In genomic region chr19:33290956-33291622, GRCh38 we compare ENCODE assay signal across 1 cellular context.
TF ChIP-seq lines count a peak whose summit lies in the region.

No MANE protein-coding gene starts in this region.

TF ChIP-seq in HepG2, 621 proteins besides CTCF, POLR2A, EP300 and RAD21 (continued from another document and continues in another):
- peak; percentile 80 for TF ChIP-seq ZNF687 (CRISPR knock-in tag; IDR thresholded peaks at IDR 0.05)
- no peak for TF ChIP-seq SOX5 (CRISPR knock-in tag; IDR thresholded peaks at IDR 0.05; ENCODE audit: borderline replicate concordance)
- peak; percentile 60; the same call in 1 of the 2 replicates for TF ChIP-seq ARNT2 (CRISPR knock-in tag; IDR thresholded peaks at IDR 0.05; ENCODE audit: low read depth)
- no peak for TF ChIP-seq BRCA1 (CRISPR knock-in tag; IDR thresholded peaks at IDR 0.05)
- no peak for TF ChIP-seq SRSF4 (IDR thresholded peaks at IDR 0.05; ENCODE audit: low read depth, low read length, poor library complexity, severe bottlenecking)
- TF ChIP-seq ZKSCAN1 (IDR thresholded peaks at IDR 0.05; ENCODE audit: low read length): no peak
- no peak for TF ChIP-seq SOX13 (IDR thresholded peaks at IDR 0.05)
- TF ChIP-seq SOX13 (CRISPR knock-in tag; conservative IDR thresholded peaks at IDR 0.05 in 1 of 2, IDR thresholded peaks at IDR 0.05 in 1 of 2): no peak
- TF ChIP-seq STAG1 (CRISPR knock-in tag; IDR thresholded peaks at IDR 0.05): no peak
- TF ChIP-seq KAT8 (CRISPR knock-in tag; IDR thresholded peaks at IDR 0.05): no peak
- TF ChIP-seq ARHGAP35 (CRISPR knock-in tag; IDR thresholded peaks at IDR 0.05; ENCODE audit: borderline replicate concordance): no peak
- no peak for TF ChIP-seq TRIM24 (CRISPR knock-in tag; IDR thresholded peaks at IDR 0.05)
- no peak for TF ChIP-seq KLF13 (CRISPR knock-in tag; IDR thresholded peaks at IDR 0.05)
- TF ChIP-seq ARID2 (CRISPR knock-in tag; IDR thresholded peaks at IDR 0.05; ENCODE audit: borderline replicate concordance): no peak
- no peak for TF ChIP-seq HINFP (CRISPR knock-in tag; IDR thresholded peaks at IDR 0.05; ENCODE audit: low read depth)
- TF ChIP-seq AHDC1 (CRISPR knock-in tag; IDR thresholded peaks at IDR 0.05; ENCODE audit: borderline replicate concordance): no peak
- no peak for TF ChIP-seq ZNF235 (CRISPR knock-in tag; IDR thresholded peaks at IDR 0.05; ENCODE audit: borderline replicate concordance)
- TF ChIP-seq BCL3 (CRISPR knock-in tag; IDR thresholded peaks at IDR 0.05): no peak
- TF ChIP-seq ISL2 (CRISPR knock-in tag; IDR thresholded peaks at IDR 0.05): no peak
- TF ChIP-seq TCF7 (IDR thresholded peaks at IDR 0.05; ENCODE audit: low read depth): no peak
- TF ChIP-seq ZNF234 (CRISPR knock-in tag; conservative IDR thresholded peaks at IDR 0.05): no peak
- TF ChIP-seq HNF1A (IDR thresholded peaks at IDR 0.05; ENCODE audit: low read depth): 0 out of 2 replicates have a peak, but pooled peaks have one; percentile 44
- TF ChIP-seq HNF1A (CRISPR knock-in tag; IDR thresholded peaks at IDR 0.05; ENCODE audit: borderline replicate concordance): 0 out of 2 replicates have a peak, but pooled peaks have one; percentile 3
- no peak for TF ChIP-seq SMC3 (IDR thresholded peaks at IDR 0.05; ENCODE audit: low read length)
- no peak for TF ChIP-seq KIAA2018 (CRISPR knock-in tag; IDR thresholded peaks at IDR 0.05; ENCODE audit: borderline replicate concordance)
- TF ChIP-seq HNRNPK (IDR thresholded peaks at IDR 0.05; ENCODE audit: low read depth, low read length, poor library complexity, severe bottlenecking): no peak
- no peak for TF ChIP-seq TCF12 (IDR thresholded peaks at IDR 0.05)
- no peak for TF ChIP-seq TCF12 (CRISPR knock-in tag; IDR thresholded peaks at IDR 0.05)
- no peak for TF ChIP-seq ZNF747 (CRISPR knock-in tag; IDR thresholded peaks at IDR 0.05; ENCODE audit: borderline replicate concordance)
- TF ChIP-seq SPEN (CRISPR knock-in tag; IDR thresholded peaks at IDR 0.05; ENCODE audit: low read depth): no peak
